8 cellular contexts compared by ENCODE assay signal in genomic region chr1:93846151-93846928, GRCh38. TPM values are rescaled to one million over a fixed set of nuclear protein-coding genes. Genes with fewer than 3 reads are reported as not detected.
A peak's percentile ranks its signal among the peaks of the same experiment; 100 is the strongest.
DNase-seq lines count a peak whose midpoint lies in the region; ATAC-seq, FAIRE-seq and TF ChIP-seq lines count a peak whose summit lies in the region.

No MANE protein-coding gene starts in this region.

- H3K4me3 ChIP-seq in OCI-LY7 (ENCODE audit: low read depth, low read length, poor library complexity, severe bottlenecking) (peak overlapping the region; percentile 75), esophagus (ENCODE audit: low read depth in 1 of 2, low read length in 2 of 2) (peak overlapping the region; percentile 71 to 94), mucosa of stomach (ENCODE audit: low read length) (peak overlapping the region; percentile 73)

- peak overlapping the region; percentile 94 for H3K27ac Mint-ChIP-seq in activated T-cell treated with anti-CD3 and anti-CD28 coated beads, Interleukin-2, amount 50 U/mL, for 24 hours

- H3K9me3 Mint-ChIP-seq in activated T-cell treated with anti-CD3 and anti-CD28 coated beads, Interleukin-2, amount 50 U/mL, for 24 hours = no peaks in the 10 kb centered on the region

- TF ChIP-seq CTCF in OCI-LY7 (conservative IDR thresholded peaks at IDR 0.05; ENCODE audit: low read length) = peak; percentile 59

- 0% methylated on average over 79 to 81 of the region's 81 CpGs for WGBS in esophagus, 2 donors

- H3K27ac ChIP-seq in OCI-LY7 (ENCODE audit: low read depth, low read length, poor library complexity, severe bottlenecking) (peak overlapping the region; percentile 84), esophagus (ENCODE audit: low read depth in 2 of 2, low read length in 1 of 2) (peak overlapping the region; percentile 99 to 100)

- H3K4me1 ChIP-seq in OCI-LY7 (ENCODE audit: insufficient read depth, low read length, poor library complexity, severe bottlenecking) (peaks cover 29% of the 10 kb centered on the region), esophagus (ENCODE audit: control insufficient read depth in 2 of 2, insufficient read depth in 2 of 2, low read length in 1 of 2) (peaks cover 0 to 3% of the 10 kb centered on the region in 2 donors), mucosa of stomach (ENCODE audit: control insufficient read depth, insufficient read depth, low read length) (peaks cover 25% of the 10 kb centered on the region)

- H3K9me2 ChIP-seq in OCI-LY7 (ENCODE audit: insufficient read depth, low read length) = no peaks in the 10 kb centered on the region

- ATAC-seq in GM21367 (IDR thresholded peaks at IDR 0.05; ENCODE audit: unreplicated experiment) = peak; percentile 49

- intact Hi-C loops in OCI-LY7 (cut with micrococcal nuclease; ENCODE audit: unreplicated experiment) = loop anchor here (2.0 to 5.0 kb wide), 4 partner anchors 139 to 500 kb away; partner anchors contain the start of gene BCAR3

- H3K36me3 ChIP-seq in OCI-LY7 (ENCODE audit: insufficient read depth, low read length) = no peaks in the 10 kb centered on the region
- H3K36me3 ChIP-seq in esophagus (ENCODE audit: control insufficient read depth in 2 of 2, insufficient read depth in 2 of 2, low read length in 1 of 2) = no peaks in the 10 kb centered on the region
- H3K36me3 ChIP-seq in mucosa of stomach (ENCODE audit: control insufficient read depth, insufficient read depth, low read length) = no peaks in the 10 kb centered on the region

- H2AFZ ChIP-seq in OCI-LY7 (ENCODE audit: low read length) = peak overlapping the region; percentile 95

- CTCF ChIA-PET in OCI-LY7 (lab: Charles Lee; ENCODE audit: unreplicated experiment) = interaction anchor here (0.6 to 1.1 kb wide), 4 partner anchors 28 to 217 kb away, joined by 3 to 4 read pairs (median 4); no protein-coding TSS in a partner anchor

- H3K27me3 ChIP-seq in esophagus (ENCODE audit: control insufficient read depth in 1 of 2, insufficient read depth in 2 of 2, low read length in 2 of 2) = no peaks in the 10 kb centered on the region
- no peaks in the 10 kb centered on the region for H3K27me3 ChIP-seq in mucosa of stomach (ENCODE audit: control insufficient read depth, insufficient read depth, low read length)

- POLR2A ChIA-PET in OCI-LY7 (lab: Charles Lee) = interaction anchor here (0.5 to 1.8 kb wide), 12 partner anchors 31 to 766 kb away, joined by 3 to 7 read pairs (median 4); partner anchors contain the start of genes DNTTIP2 and DR1

- H3K9me3 ChIP-seq in OCI-LY7 (ENCODE audit: low read length) (no peaks in the 10 kb centered on the region), esophagus (ENCODE audit: control insufficient read depth in 2 of 2, insufficient read depth in 1 of 2, low read depth in 1 of 2, low read length in 1 of 2) (no peaks in the 10 kb centered on the region), mucosa of stomach (ENCODE audit: control insufficient read depth, low read length) (no peaks in the 10 kb centered on the region)

- H3K27me3 Mint-ChIP-seq in activated T-cell treated with anti-CD3 and anti-CD28 coated beads, Interleukin-2, amount 50 U/mL, for 24 hours = no peaks in the 10 kb centered on the region

- peak overlapping the region; percentile 84 for H3K4me2 ChIP-seq in OCI-LY7 (ENCODE audit: low read length)

- peak overlapping the region; percentile 87 for H3K4me3 Mint-ChIP-seq in activated T-cell treated with anti-CD3 and anti-CD28 coated beads, Interleukin-2, amount 50 U/mL, for 24 hours

- BruUV-seq in OCI-LY7 (replicated peaks; lab: Mats Ljungman, UMichigan) = no TSS peak

- peak; percentile 95 for DNase-seq in DMS 273 (lab: John Stamatoyannopoulos, UW; ENCODE audit: unreplicated experiment)
- DNase-seq in HTR-8/SVneo (ENCODE audit: insufficient read length, low spot score) = peak; percentile 69
- DNase-seq in OCI-LY7 (ENCODE audit: low spot score) = peak; percentile 92
- DNase-seq in activated T-cell treated with anti-CD3 and anti-CD28 coated beads, Interleukin-2, amount 50 U/mL, for 24 hours = peak; percentile 88
- DNase-seq in stimulated activated CD8-positive, alpha-beta memory T cell treated with anti-CD3 and anti-CD28 coated beads, Interleukin-4, amount 100 ng/mL, for 48 hours = peak; percentile 84

- peak; percentile 26 for FAIRE-seq in HTR-8/SVneo (lab: Jason Lieb, UNC)

- no peaks in the 10 kb centered on the region for H3K79me2 ChIP-seq in OCI-LY7 (ENCODE audit: insufficient read depth, low read depth, low read length)

- peaks cover 35% of the 10 kb centered on the region for H3K4me1 Mint-ChIP-seq in activated T-cell treated with anti-CD3 and anti-CD28 coated beads, Interleukin-2, amount 50 U/mL, for 24 hours (ENCODE audit: low read depth)

- H4K20me1 ChIP-seq in OCI-LY7 (ENCODE audit: insufficient read depth, low read length) = no peaks in the 10 kb centered on the region

- peaks cover 3% of the 10 kb centered on the region for H3K36me3 Mint-ChIP-seq in activated T-cell treated with anti-CD3 and anti-CD28 coated beads, Interleukin-2, amount 50 U/mL, for 24 hours (ENCODE audit: low read depth)

- peak overlapping the region; percentile 84 for H3K9ac ChIP-seq in mucosa of stomach (ENCODE audit: low read length)

RNA-seq across cellular contexts. Expression of gene DNTTIP2, which starts 32.7 kb away (rescaled TPM):
- 39.7 and 47.4 TPM in 2 replicates for total RNA-seq in OCI-LY7 (2014; rRNA removed; shearing (Covaris generic))
- total RNA-seq in OCI-LY7 (2022) = 55.4 and 67.6 TPM in 2 replicates
- polyA plus RNA-seq in esophagus = 10 to 100 TPM; 29.2 to 46.4 TPM

Comparison
In these comparisons a context has a peak if more than half of its experiments do, and no peak if none do; other contexts are left out.
1. Peak in every context shown above with its lines: DNase-seq, ATAC-seq, H3K4me3 ChIP-seq and H3K27ac ChIP-seq.